In genomic region chr4:47462799-47463234, GRCh38 we compare ENCODE assay signal across 8 cellular contexts. TPM values are rescaled to one million over a fixed set of nuclear protein-coding genes. Genes with fewer than 3 reads are reported as not detected.
A peak's percentile ranks its signal among the peaks of the same experiment; 100 is the strongest.
DNase-seq lines count a peak whose midpoint lies in the region; ATAC-seq and FAIRE-seq lines count a peak whose summit lies in the region.

No MANE protein-coding gene starts in this region.

- FAIRE-seq in frontal cortex (lab: Jason Lieb, UNC), result no peak

- peak; percentile 11 for ATAC-seq in HG02981 (IDR thresholded peaks at IDR 0.05; ENCODE audit: unreplicated experiment)
- peak; percentile 5 for ATAC-seq in sciatic nerve
- no peak for ATAC-seq in HG02970 (IDR thresholded peaks at IDR 0.05; ENCODE audit: low FRiP score, unreplicated experiment)

- peaks cover 16% of the 10 kb centered on the region for H3K36me3 Mint-ChIP-seq in T-helper 2 cell treated with Interferon-gamma antibody and Interleukin-4, amounts not matched to agents 5 μg/mL and 100 μg/mL, for 36 hours (ENCODE audit: low read depth)

- DNase-seq in NOMO-1 treated with DMSO at 0.1 percent for 48 hours (lab: John Stamatoyannopoulos, UW; ENCODE audit: unreplicated experiment) (peak; percentile 6), NOMO-1 (lab: John Stamatoyannopoulos, UW; ENCODE audit: unreplicated experiment in 2 of 2) (no peak), frontal cortex (ENCODE audit: low spot score in 2 of 2) (peak; percentile 7 to 24), sciatic nerve (ENCODE audit: low spot score) (no peak), CD1c-positive myeloid dendritic cell (ENCODE audit: extremely low spot score) (no peak)
- no peak for DNase-seq in T-helper 2 cell treated with Interferon-gamma antibody and Interleukin-4, amounts not matched to agents 5 μg/mL and 100 μg/mL, for 36 hours (ENCODE audit: low spot score)

- H3K27me3 Mint-ChIP-seq in T-helper 2 cell treated with Interferon-gamma antibody and Interleukin-4, amounts not matched to agents 5 μg/mL and 100 μg/mL, for 36 hours (ENCODE audit: low read depth), result no peaks in the 10 kb centered on the region

- peak overlapping the region; percentile 70 for H3K27ac Mint-ChIP-seq in T-helper 2 cell treated with Interferon-gamma antibody and Interleukin-4, amounts not matched to agents 5 μg/mL and 100 μg/mL, for 36 hours

- no peaks in the 10 kb centered on the region for H3K9me3 Mint-ChIP-seq in T-helper 2 cell treated with Interferon-gamma antibody and Interleukin-4, amounts not matched to agents 5 μg/mL and 100 μg/mL, for 36 hours

- peak overlapping the region; percentile 90 for H3K4me3 Mint-ChIP-seq in T-helper 2 cell treated with Interferon-gamma antibody and Interleukin-4, amounts not matched to agents 5 μg/mL and 100 μg/mL, for 36 hours

- intact Hi-C loops in sciatic nerve (cut with DNase I), result no loop called here

- H3K4me1 Mint-ChIP-seq in T-helper 2 cell treated with Interferon-gamma antibody and Interleukin-4, amounts not matched to agents 5 μg/mL and 100 μg/mL, for 36 hours (ENCODE audit: low read depth), result peaks cover 22% of the 10 kb centered on the region

RNA-seq across cellular contexts. Expression of gene COMMD8, which starts 0.7 kb away (rescaled TPM):
- total RNA-seq in frontal cortex, result 24.1 TPM
- total RNA-seq in sciatic nerve, result 10.7 TPM

RNA-seq across cellular contexts. Expression of gene ATP10D, which starts 22.3 kb away (rescaled TPM):
- total RNA-seq in frontal cortex (7.7 TPM), sciatic nerve (35.9 TPM)

Comparison
In these comparisons a context has a peak if more than half of its experiments do, and no peak if none do; other contexts are left out.
1. DNase-seq: peak in NOMO-1 treated with DMSO at 0.1 percent for 48 hours (single experiment) and frontal cortex (2 of 2); none in NOMO-1 (0 of 2), T-helper 2 cell treated with Interferon-gamma antibody and Interleukin-4, amounts not matched to agents 5 μg/mL and 100 μg/mL, for 36 hours (single experiment), sciatic nerve (single experiment) and CD1c-positive myeloid dendritic cell (single experiment).